Comparison of ENCODE assay signal across 8 cellular contexts in the genomic region with DNA sequence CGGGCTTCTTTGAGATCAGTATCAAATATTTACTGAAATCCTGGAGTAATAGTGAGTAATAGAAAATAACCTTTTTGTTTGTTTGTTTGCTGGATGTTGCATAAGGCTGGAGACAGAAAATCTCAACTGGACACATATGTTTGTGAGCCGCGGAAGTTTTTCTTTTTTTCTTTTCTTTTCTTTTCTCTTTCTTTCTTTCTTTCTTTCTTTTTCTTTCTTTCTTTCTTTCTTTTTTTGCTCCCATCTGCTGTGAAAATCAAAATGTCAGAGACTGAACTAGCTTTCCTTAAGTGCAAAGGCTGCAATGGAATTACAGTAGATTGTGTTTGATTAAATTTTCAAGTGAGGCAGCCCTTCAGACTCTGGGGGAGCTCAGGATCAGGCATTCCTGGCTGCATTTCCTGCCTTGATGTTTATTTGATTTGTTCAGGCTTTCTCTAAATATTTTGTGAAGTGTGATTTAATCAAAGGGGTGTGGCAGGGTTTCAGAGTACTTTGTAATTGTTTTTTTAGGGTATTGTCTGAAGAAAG. TPM values are rescaled to one million over a fixed set of nuclear protein-coding genes. Genes with fewer than 3 reads are reported as not detected.
DNase-seq lines count a peak whose midpoint lies in the region; ATAC-seq, FAIRE-seq and TF ChIP-seq lines count a peak whose summit lies in the region.

No MANE protein-coding gene starts in this region.

- in situ Hi-C loops in G401 (cut with HindIII; ENCODE audit: low sequenced_read_pairs) = no loop called here

- POLR2A ChIA-PET in OCI-LY7 (lab: Charles Lee) = interaction anchor here (0.6 to 2.9 kb wide), 5 partner anchors 10 to 792 kb away, joined by 5 to 16 read pairs (median 6); no protein-coding TSS in a partner anchor

- H3K27ac ChIP-seq in OCI-LY7 (ENCODE audit: low read depth, low read length, poor library complexity, severe bottlenecking) (no peak overlapping the region), pancreas (peak overlapping the region; percentile 9 to 84 (median 64))

- no peaks in the 10 kb centered on the region for H4K20me1 ChIP-seq in OCI-LY7 (ENCODE audit: insufficient read depth, low read length)

- H3K4me3 ChIP-seq in OCI-LY7 (ENCODE audit: low read depth, low read length, poor library complexity, severe bottlenecking) (peak overlapping the region; percentile 70), epithelial cell of esophagus (ENCODE audit: low read length) (peak overlapping the region; percentile 45), pancreas (peak overlapping the region; percentile 34 to 54 (median 42))

- H2AFZ ChIP-seq in OCI-LY7 (ENCODE audit: low read length) = peak overlapping the region; percentile 90

- H3K27me3 ChIP-seq in pancreas = no peaks in the 10 kb centered on the region

- H3K36me3 ChIP-seq in OCI-LY7 (ENCODE audit: insufficient read depth, low read length) (no peaks in the 10 kb centered on the region), pancreas (no peaks in the 10 kb centered on the region)

- DNase-seq in G401 (ENCODE audit: low spot score) (peak; percentile 50), OCI-LY7 (ENCODE audit: low spot score) (no peak), epithelial cell of esophagus (ENCODE audit: low read depth) (no peak), pancreas (no peak), GM10266 (ENCODE audit: extremely low spot score) (no peak), nucleus accumbens (lab: John Stamatoyannopoulos, UW) (no peak), NOMO-1 treated with DMSO at 0.1 percent for 48 hours (lab: John Stamatoyannopoulos, UW; ENCODE audit: unreplicated experiment) (no peak), amygdala (lab: John Stamatoyannopoulos, UW) (no peak)

- ATAC-seq in pancreas = no peak

- TF ChIP-seq CTCF in OCI-LY7 (conservative IDR thresholded peaks at IDR 0.05; ENCODE audit: low read length) (no peak), epithelial cell of esophagus (IDR thresholded peaks at IDR 0.05; ENCODE audit: insufficient read depth, low read depth, low read length, missing control alignments) (no peak), pancreas (IDR thresholded peaks at IDR 0.05) (no peak), GM10266 (IDR thresholded peaks at IDR 0.05; ENCODE audit: control insufficient read depth, insufficient read depth, low read depth, missing control alignments) (no peak)

- BruUV-seq in OCI-LY7 (replicated peaks; lab: Mats Ljungman, UMichigan) = no TSS peak

- peak overlapping the region; percentile 92 for H3K4me2 ChIP-seq in OCI-LY7 (ENCODE audit: low read length)

- no peak for FAIRE-seq in pancreas (lab: Jason Lieb, UNC)

- H3K79me2 ChIP-seq in OCI-LY7 (ENCODE audit: insufficient read depth, low read depth, low read length) = no peaks in the 10 kb centered on the region

- peaks cover 9% of the 10 kb centered on the region for H3K4me1 ChIP-seq in OCI-LY7 (ENCODE audit: insufficient read depth, low read length, poor library complexity, severe bottlenecking)
- peaks cover 0 to 17% (median 17%) of the 10 kb centered on the region in 3 donors for H3K4me1 ChIP-seq in pancreas

- no peaks in the 10 kb centered on the region for H3K9me2 ChIP-seq in OCI-LY7 (ENCODE audit: insufficient read depth, low read length)

- H3K9me3 ChIP-seq in OCI-LY7 (ENCODE audit: low read length) = no peaks in the 10 kb centered on the region
- no peaks in the 10 kb centered on the region for H3K9me3 ChIP-seq in pancreas

- 51 to 57% methylated on average over 3 of the region's 3 CpGs for WGBS in pancreas, 2 donors

- intact Hi-C loops in OCI-LY7 (cut with micrococcal nuclease; ENCODE audit: unreplicated experiment) (loop anchor here (10.0 kb wide), 1 partner anchor 1513 kb away; no protein-coding TSS in a partner anchor), pancreas (cut with DNase I) (no loop called here)

- CTCF ChIA-PET in OCI-LY7 (lab: Charles Lee; ENCODE audit: unreplicated experiment) = no interaction called here

RNA-seq across cellular contexts. Expression of a gene that starts 0.3 kb away (rescaled TPM):
- under 0.01 and 3.1 TPM in 2 replicates for total RNA-seq in G401 (2014; rRNA removed; shearing (Covaris generic))
- 3.0 and 7.1 TPM in 2 replicates for total RNA-seq in OCI-LY7 (2014; rRNA removed; shearing (Covaris generic))
- 6.2 and 7.0 TPM in 2 replicates for total RNA-seq in OCI-LY7 (2022)
- total RNA-seq in pancreas = 10 to 100 TPM; 17.3 to 27.9 (median 22.1) TPM
- 10 to 100 TPM in 1 of 2 donors, 1 to 10 TPM in 1; 5.6 to 11.4 TPM for polyA plus RNA-seq in pancreas
